ENCODE assay signal across 17 cellular contexts in genomic region chr1:61273861-61274260, GRCh38.
"Had no signal": no experiment of that assay in that cellular context is flagged by ENCODE, and none has a peak within 500 bp of the region (broad histone marks: within the 10 kb centered on the region; RNA-seq: fewer than 3 reads in every experiment).

No MANE protein-coding gene starts in this region.

- H3K9me3 ChIP-seq: adrenal gland, SJCRH30, upper lobe of left lung had no signal

- ATAC-seq: activated naive CD4-positive, alpha-beta T cell treated with anti-CD3 and anti-CD28 coated beads, Interleukin-2, amount 50 U/mL, for 72 hours; esophagus mucosa; naive thymus-derived CD4-positive, alpha-beta T cell; stimulated activated naive CD8-positive, alpha-beta T cell treated with anti-CD3 and anti-CD28 coated beads, Interleukin-15, Interleukin-2, amounts not matched to agents 100 U/mL and 50 U/mL, for 24 hours; T-cell had no signal

- H3K4me3 ChIP-seq: adrenal gland, SJCRH30, upper lobe of left lung had no signal

- H3K27ac ChIP-seq: SJCRH30, upper lobe of left lung, WERI-Rb-1 had no signal

- H3K27me3 ChIP-seq: adrenal gland, SJCRH30, upper lobe of left lung had no signal

- DNase-seq: activated CD4-positive, alpha-beta T cell treated with anti-CD3 and anti-CD28 coated beads for 1 hour; activated gamma-delta T cell treated with Interleukin-2 at 50 U/mL for 16 hours; activated T-cell treated with anti-CD3 and anti-CD28 coated beads, Interleukin-2, amount 50 U/mL, for 1 hour; adrenal gland; effector CD8-positive, alpha-beta T cell; kidney; naive thymus-derived CD4-positive, alpha-beta T cell; posterior cingulate gyrus; retina; SJCRH30; stimulated activated CD4-positive, alpha-beta T cell treated with anti-CD3 and anti-CD28 coated beads, Interleukin-4, amount 100 ng/mL, for 24 hours; stimulated activated naive CD8-positive, alpha-beta T cell treated with anti-CD3 and anti-CD28 coated beads, Interleukin-15, Interleukin-2, amounts not matched to agents 100 U/mL and 50 U/mL, for 24 hours; T-cell; upper lobe of left lung; WERI-Rb-1 had no signal

- H3K36me3 ChIP-seq: adrenal gland, SJCRH30, upper lobe of left lung, WERI-Rb-1 had no signal
